In the genomic region with DNA sequence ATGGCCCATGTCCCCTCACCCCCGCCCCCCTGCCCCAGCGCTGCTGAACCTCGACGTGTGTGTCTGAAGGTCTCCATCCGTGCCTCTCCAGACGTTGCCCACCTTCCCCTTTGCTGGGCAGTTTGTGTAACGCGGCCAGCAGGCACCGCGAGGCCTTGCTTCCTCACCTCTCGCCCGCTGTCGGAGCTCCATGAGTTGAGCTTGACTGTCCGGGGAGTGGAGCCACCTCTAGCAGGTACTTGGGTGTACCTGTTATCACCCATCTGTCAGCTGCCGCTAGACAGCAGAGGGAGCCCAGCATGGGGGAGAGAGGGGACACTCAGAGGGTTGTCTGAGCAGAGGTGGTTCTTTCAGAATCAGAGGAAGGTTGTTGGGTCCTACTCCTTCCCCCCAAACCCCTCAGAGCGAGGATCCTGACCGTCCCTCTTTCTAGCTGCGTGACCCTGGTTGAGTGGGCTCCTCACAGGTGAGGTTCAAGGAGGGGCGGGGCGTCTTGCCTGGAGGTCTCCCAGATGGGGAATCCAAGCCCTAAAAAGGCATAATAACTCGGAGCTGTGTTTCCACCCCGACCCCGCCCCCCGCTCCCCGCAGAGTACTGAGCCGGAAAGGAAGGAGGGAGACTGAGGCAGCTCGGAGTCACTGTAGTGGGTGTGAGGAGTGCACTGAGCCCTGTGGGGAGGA, we compare ENCODE assay signal across 11 cellular contexts.
A peak's percentile ranks its signal among the peaks of the same experiment; 100 is the strongest.
DNase-seq lines count a peak whose midpoint lies in the region; ATAC-seq and TF ChIP-seq lines count a peak whose summit lies in the region.
"Had no signal": no experiment of that assay in that cellular context is flagged by ENCODE, and none has a peak within 500 bp of the region (broad histone marks: within the 10 kb centered on the region; RNA-seq: fewer than 3 reads in every experiment).

No MANE protein-coding gene starts in this region.

- H3K79me1 ChIP-seq in H9 (ENCODE audit: insufficient read depth, low read depth, low read length, poor library complexity, severe bottlenecking) = no peaks in the 10 kb centered on the region

- H2AK5ac ChIP-seq in H9 (ENCODE audit: insufficient read length, low read length) = no peak overlapping the region

- no peak overlapping the region for H3K14ac ChIP-seq in H9 (ENCODE audit: insufficient read depth, low read length)

- no peaks in the 10 kb centered on the region; a peak in 1 of 7 replicates for H3K36me3 Mint-ChIP-seq in H9 (ENCODE audit: insufficient read depth in 1 of 3, low read depth in 3 of 3)
- H3K36me3 Mint-ChIP-seq in immature natural killer cell = no peaks in the 10 kb centered on the region
- H3K36me3 Mint-ChIP-seq in activated CD8-positive, alpha-beta T cell treated with anti-CD3 and anti-CD28 coated beads, Interleukin-2, amount 10 ng/mL, durations not matched to agents 7 days and 5 days (ENCODE audit: low read depth) = no peaks in the 10 kb centered on the region

- TF ChIP-seq POLR2A in stomach (IDR thresholded peaks at IDR 0.05) = no peak

- H4K91ac ChIP-seq in H9 (ENCODE audit: insufficient read length, low read depth, low read length) = no peak overlapping the region

- H3K9ac ChIP-seq in H9 (ENCODE audit: extremely low read depth, insufficient read length, low read length) = no peak overlapping the region

- H3K4me2 ChIP-seq in H9 (ENCODE audit: insufficient read depth, insufficient read length, low read length) = peak overlapping the region; percentile 87

- peaks cover 6 to 12% of the 10 kb centered on the region in 2 experiments; a peak in 3 of 5 replicates for H3K9me3 Mint-ChIP-seq in H9
- no peaks in the 10 kb centered on the region for H3K9me3 Mint-ChIP-seq in immature natural killer cell
- no peaks in the 10 kb centered on the region for H3K9me3 Mint-ChIP-seq in activated CD8-positive, alpha-beta T cell treated with anti-CD3 and anti-CD28 coated beads, Interleukin-2, amount 10 ng/mL, durations not matched to agents 7 days and 5 days (ENCODE audit: insufficient read depth)

- no peaks in the 10 kb centered on the region for H3K9me3 ChIP-seq in H9 (ENCODE audit: control insufficient read depth, low read depth, low read length)
- H3K9me3 ChIP-seq in stomach = no peaks in the 10 kb centered on the region
- H3K9me3 ChIP-seq: esophagus muscularis mucosa, prostate gland had no signal

- TF ChIP-seq CTCF in H9 (conservative IDR thresholded peaks at IDR 0.05) (no peak), stomach (IDR thresholded peaks at IDR 0.05) (no peak), GM13977 (IDR thresholded peaks at IDR 0.05; ENCODE audit: extremely low read depth, insufficient read depth, missing control alignments) (no peak)

- no peaks in the 10 kb centered on the region for H3K79me2 ChIP-seq in H9 (ENCODE audit: insufficient read depth, low read length)

- H2BK15ac ChIP-seq in H9 (ENCODE audit: low read depth, low read length) = no peak overlapping the region

- intact Hi-C loops in stomach (cut with DNase I; ENCODE audit: low total_unique reads) = no loop called here

- CTCF ChIA-PET in activated CD8-positive, alpha-beta T cell treated with anti-CD3 and anti-CD28 coated beads, Interleukin-2, amount 10 ng/mL, durations not matched to agents 7 days and 5 days (lab: Charles Lee) = interaction anchor here (1.1 kb wide), 1 partner anchor 188 kb away, joined by 3 read pairs; no protein-coding TSS in a partner anchor

- no peak overlapping the region for H2AFZ ChIP-seq in H9 (ENCODE audit: low read length)

- no peak overlapping the region for H3T11ph ChIP-seq in H9 (ENCODE audit: low read length)

- peak overlapping the region in 1 of 4 donors; percentile 54 for H3K4me3 ChIP-seq in stomach

- in situ Hi-C loops in GM13977 (cut with MboI; ENCODE audit: low pct_unique_long_range_greater_than_20kb, low sequenced_read_pairs, unreplicated experiment) = no loop called here

- no peaks in the 10 kb centered on the region for H4K20me1 ChIP-seq in H9 (ENCODE audit: control insufficient read depth, insufficient read depth, insufficient read length)

- H3K4ac ChIP-seq in H9 (ENCODE audit: low read depth, low read length) = no peak overlapping the region

- no CpG with 5 or more reads among the region's 27 CpGs for WGBS in H9 (ENCODE audit: extremely low coverage, insufficient read length, low lambda C conversion rate)
- WGBS in stomach, 5 donors = 51 to 67% (median 56%) methylated on average over 22 to 27 of the region's 27 CpGs

- POLR2A ChIA-PET in activated CD8-positive, alpha-beta T cell treated with anti-CD3 and anti-CD28 coated beads, Interleukin-2, amount 10 ng/mL, durations not matched to agents 7 days and 5 days (lab: Charles Lee) = no interaction called here

- no peak overlapping the region for H3K18ac ChIP-seq in H9 (ENCODE audit: insufficient read length, low read depth, low read length)

- no peak for TF ChIP-seq EP300 in stomach (IDR thresholded peaks at IDR 0.05)

- H3K4me1 ChIP-seq in H9 (ENCODE audit: insufficient read depth, low read length) (no peaks in the 10 kb centered on the region; the same call in 1 of the 2 replicates), stomach (peaks cover 29 to 53% (median 38%) of the 10 kb centered on the region in 4 donors)

- H2BK20ac ChIP-seq in H9 (ENCODE audit: low read depth, low read length, poor library complexity, severe bottlenecking) = no peak overlapping the region

- H4K8ac ChIP-seq in H9 (replicated peaks; ENCODE audit: insufficient read length, low read depth, low read length) = no peak overlapping the region

- no peak overlapping the region for H2BK5ac ChIP-seq in H9 (ENCODE audit: insufficient read length, low read length)

- H3K27ac Mint-ChIP-seq in H9 (no peak overlapping the region), immature natural killer cell (no peak overlapping the region)
- H3K27ac Mint-ChIP-seq in activated CD8-positive, alpha-beta T cell treated with anti-CD3 and anti-CD28 coated beads, Interleukin-2, amount 10 ng/mL, durations not matched to agents 7 days and 5 days = no peak overlapping the region

- H2BK12ac ChIP-seq in H9 (ENCODE audit: insufficient read length, low read depth, low read length) = no peak overlapping the region

- H3K27me3 Mint-ChIP-seq in H9 (ENCODE audit: low read depth) (peaks cover 100% of the 10 kb centered on the region), immature natural killer cell (ENCODE audit: low read depth in 3 of 3) (peaks cover 19 to 43% (median 34%) of the 10 kb centered on the region in 3 donors)
- peaks cover 52% of the 10 kb centered on the region for H3K27me3 Mint-ChIP-seq in activated CD8-positive, alpha-beta T cell treated with anti-CD3 and anti-CD28 coated beads, Interleukin-2, amount 10 ng/mL, durations not matched to agents 7 days and 5 days (ENCODE audit: low read depth)

- H3K27me3 ChIP-seq in H9 (ENCODE audit: insufficient read depth, low read length) = peaks cover 39% of the 10 kb centered on the region
- H3K27me3 ChIP-seq in stomach = peaks cover 0 to 36% (median 12%) of the 10 kb centered on the region in 3 donors
- H3K27me3 ChIP-seq: esophagus muscularis mucosa had no signal

- no peak overlapping the region for H2BK120ac ChIP-seq in H9 (ENCODE audit: low read depth, low read length, poor library complexity, severe bottlenecking)

- H3K23ac ChIP-seq in H9 (ENCODE audit: insufficient read length, low read depth, low read length) = no peak overlapping the region

- H3K27ac ChIP-seq in H9 (ENCODE audit: insufficient read length, low read depth, low read length) = no peak overlapping the region
- peak overlapping the region; percentile 58 to 89 (median 80) for H3K27ac ChIP-seq in stomach

- peaks cover 29 to 47% of the 10 kb centered on the region in 2 experiments for H3K4me1 Mint-ChIP-seq in H9
- peaks cover 28 to 41% of the 10 kb centered on the region in 2 donors for H3K4me1 Mint-ChIP-seq in immature natural killer cell
- peaks cover 31% of the 10 kb centered on the region for H3K4me1 Mint-ChIP-seq in activated CD8-positive, alpha-beta T cell treated with anti-CD3 and anti-CD28 coated beads, Interleukin-2, amount 10 ng/mL, durations not matched to agents 7 days and 5 days (ENCODE audit: low read depth)

- H3K36me3 ChIP-seq in stomach = no peaks in the 10 kb centered on the region
- H3K36me3 ChIP-seq: esophagus muscularis mucosa, prostate gland had no signal

- peaks cover 11% of the 10 kb centered on the region for H3K23me2 ChIP-seq in H9 (ENCODE audit: insufficient read length, low read depth, low read length, poor library complexity, severe bottlenecking)

- DNase-seq in H9 (no peak), RPMI8226 (peak; percentile 75), immature natural killer cell (no peak), stomach (no peak), GM13977 (ENCODE audit: low spot score) (no peak), SKM-1 (lab: John Stamatoyannopoulos, UW; ENCODE audit: unreplicated experiment) (no peak)
- DNase-seq in activated CD8-positive, alpha-beta T cell treated with anti-CD3 and anti-CD28 coated beads, Interleukin-2, amount 10 ng/mL, durations not matched to agents 7 days and 5 days = no peak
- DNase-seq: activated B cell treated with CpG ODN at 0.5 μM for 24 hours, NCI-H1694 treated with DMSO at 0.1 percent for 48 hours had no signal

- H3K4me3 Mint-ChIP-seq in H9 = peak overlapping the region; percentile 59 to 83; a peak in 4 of 5 replicates
- H3K4me3 Mint-ChIP-seq in immature natural killer cell = peak overlapping the region in 3 of 5 donors; percentile 18 to 87 (median 78)
- H3K4me3 Mint-ChIP-seq in activated CD8-positive, alpha-beta T cell treated with anti-CD3 and anti-CD28 coated beads, Interleukin-2, amount 10 ng/mL, durations not matched to agents 7 days and 5 days = no peak overlapping the region

- no peak overlapping the region for H3K56ac ChIP-seq in H9 (ENCODE audit: insufficient read length, low read depth, low read length)

- ATAC-seq in activated CD8-positive, alpha-beta T cell treated with anti-CD3 and anti-CD28 coated beads, Interleukin-2, amount 10 ng/mL, durations not matched to agents 7 days and 5 days = no peak

- no peak overlapping the region for H4K5ac ChIP-seq in H9 (ENCODE audit: insufficient read length, low read depth, low read length)
